Comparison of ENCODE assay signal across 28 cellular contexts in genomic region chr22:50338042-50338573, GRCh38.
"Had no signal": no experiment of that assay in that cellular context is flagged by ENCODE, and none has a peak within 500 bp of the region (broad histone marks: within the 10 kb centered on the region; RNA-seq: fewer than 3 reads in every experiment).

No MANE protein-coding gene starts in this region.

- H3K36me3 ChIP-seq: ascending aorta, brain microvascular endothelial cell, gastroesophageal sphincter, pancreas, prostate gland, sigmoid colon, thoracic aorta, uterus had no signal

- H2AFZ ChIP-seq: hepatocyte had no signal

- FAIRE-seq: pancreas, small intestine had no signal

- ATAC-seq: gastroesophageal sphincter; left cardiac atrium; left ventricle myocardium superior; naive thymus-derived CD4-positive, alpha-beta T cell; pancreas; stimulated activated effector memory CD8-positive, alpha-beta T cell treated with anti-CD3 and anti-CD28 coated beads, Interleukin-12 subunit alpha, Interleukin-12 subunit beta, amount 100 ng/mL, for 72 hours had no signal

- H3K27me3 ChIP-seq: ascending aorta, brain microvascular endothelial cell, dorsolateral prefrontal cortex, gastroesophageal sphincter, hepatocyte, pancreas, sigmoid colon, uterus had no signal

- H3K4me1 ChIP-seq: pancreas, prostate gland, uterus had no signal

- H3K9me3 ChIP-seq: ascending aorta, gastroesophageal sphincter, pancreas, prostate gland, sigmoid colon, thoracic aorta, uterus had no signal

- H3K27ac ChIP-seq: ascending aorta, brain microvascular endothelial cell, coronary artery, dorsolateral prefrontal cortex, gastroesophageal sphincter, hepatocyte, pancreas, prostate gland, sigmoid colon, thoracic aorta, uterus, VCaP had no signal

- H3K4me3 ChIP-seq: ascending aorta, coronary artery, dorsolateral prefrontal cortex, gastroesophageal sphincter, hepatocyte, pancreas, prostate gland, sigmoid colon, thoracic aorta, uterus had no signal

- H3K4me2 ChIP-seq: hepatocyte had no signal

- DNase-seq: activated CD4-positive, alpha-beta T cell treated with anti-CD3 and anti-CD28 coated beads for 4 hours; activated CD4-positive, alpha-beta T cell treated with anti-CD3 and anti-CD28 coated beads, Interleukin-2, amount 50 U/mL, for 4 hours; activated effector memory CD4-positive, alpha-beta T cell treated with Interleukin-2 at 50 U/mL for 16 hours; activated naive CD4-positive, alpha-beta T cell treated with anti-CD3 and anti-CD28 coated beads, Interleukin-2, amount 10 ng/mL, durations not matched to agents 7 days and 5 days; brain microvascular endothelial cell; dorsolateral prefrontal cortex; effector memory CD4-positive, alpha-beta T cell; islet precursor cell; left cardiac atrium; left ventricle myocardium superior; mammary epithelial cell; midbrain; naive thymus-derived CD4-positive, alpha-beta T cell; nucleus accumbens; pancreas; retina; sigmoid colon; small intestine; stimulated activated CD4-positive, alpha-beta T cell treated with anti-CD3 and anti-CD28 coated beads, Interleukin-4, amount 100 ng/mL, for 24 hours; uterus had no signal
